ENCODE assay signal across 16 cellular contexts in the genomic region with DNA sequence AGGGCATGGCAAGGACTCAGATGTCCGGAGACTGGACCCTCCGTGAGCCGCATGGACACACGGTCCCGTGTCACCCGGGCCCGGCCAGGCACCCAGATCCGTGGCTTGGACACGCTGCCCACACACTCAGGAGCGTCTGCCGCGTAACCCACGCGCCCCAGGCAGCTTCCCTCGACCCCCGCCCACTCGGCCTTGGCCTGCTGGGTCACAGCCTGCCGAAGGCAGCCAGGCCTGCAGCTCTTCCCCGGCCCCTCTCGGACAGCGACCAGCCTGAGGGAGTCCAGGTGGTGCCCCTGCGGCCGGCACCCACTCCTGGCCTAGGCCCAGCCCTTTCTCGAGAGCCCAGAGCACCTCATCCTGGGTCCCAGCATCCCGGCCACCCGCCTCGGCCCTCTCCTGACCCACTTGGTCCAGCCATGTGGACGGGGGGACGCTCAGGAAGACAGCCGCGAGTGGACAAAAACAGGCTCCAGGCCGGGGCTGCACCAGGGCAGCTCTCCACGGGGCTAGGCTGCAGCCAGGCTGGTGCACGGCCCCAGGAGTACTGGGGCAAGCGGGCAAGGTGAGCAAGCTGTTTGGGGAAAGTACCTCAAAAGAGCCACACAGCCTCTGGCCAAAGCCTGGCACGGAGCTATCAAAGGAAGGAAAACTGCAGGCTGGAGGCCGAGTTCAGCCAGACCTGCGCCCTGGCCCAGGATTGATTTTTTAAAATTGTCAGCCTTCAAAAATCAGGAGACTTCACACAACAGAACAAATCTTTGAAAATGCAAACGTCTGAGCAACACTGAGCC.
"Had no signal": no experiment of that assay in that cellular context is flagged by ENCODE, and none has a peak within 500 bp of the region (broad histone marks: within the 10 kb centered on the region; RNA-seq: fewer than 3 reads in every experiment).

No MANE protein-coding gene starts in this region.

- H3K27ac ChIP-seq: cardiac muscle cell had no signal

- H3K27me3 ChIP-seq: cardiac muscle cell, spleen, upper lobe of left lung had no signal

- ATAC-seq: activated T-helper 17 cell treated with anti-CD3 and anti-CD28 coated beads, Interleukin-2, amount 50 U/mL, for 72 hours; left ventricle myocardium superior; natural killer cell treated with Interleukin-12 subunit alpha and Interleukin-12 subunit beta and Interleukin-15 and Interleukin-18, amount 100 ng/mL, for 72 hours; stimulated activated naive CD8-positive, alpha-beta T cell treated with anti-CD3 and anti-CD28 coated beads, Interleukin-15, Interleukin-2, amounts not matched to agents 100 U/mL and 50 U/mL, for 24 hours; WTC11 had no signal

- DNase-seq: activated T-cell treated with anti-CD3 and anti-CD28 coated beads, Interleukin-2, amount 50 U/mL, for 24 hours; amygdala; cortex of kidney; erythroblast; foreskin fibroblast; left ventricle myocardium superior; nucleus accumbens; spleen; stimulated activated CD4-positive, alpha-beta T cell treated with anti-CD3 and anti-CD28 coated beads, Interleukin-4, amount 100 ng/mL, for 1 hour; stimulated activated naive CD8-positive, alpha-beta T cell treated with anti-CD3 and anti-CD28 coated beads, Interleukin-15, Interleukin-2, amounts not matched to agents 100 U/mL and 50 U/mL, for 24 hours; T1000 had no signal

- H3K4me3 ChIP-seq: cardiac muscle cell, spleen, upper lobe of left lung had no signal

- H3K9me3 ChIP-seq: spleen, upper lobe of left lung had no signal
